ENCODE assay signal across 29 cellular contexts in the genomic region with DNA sequence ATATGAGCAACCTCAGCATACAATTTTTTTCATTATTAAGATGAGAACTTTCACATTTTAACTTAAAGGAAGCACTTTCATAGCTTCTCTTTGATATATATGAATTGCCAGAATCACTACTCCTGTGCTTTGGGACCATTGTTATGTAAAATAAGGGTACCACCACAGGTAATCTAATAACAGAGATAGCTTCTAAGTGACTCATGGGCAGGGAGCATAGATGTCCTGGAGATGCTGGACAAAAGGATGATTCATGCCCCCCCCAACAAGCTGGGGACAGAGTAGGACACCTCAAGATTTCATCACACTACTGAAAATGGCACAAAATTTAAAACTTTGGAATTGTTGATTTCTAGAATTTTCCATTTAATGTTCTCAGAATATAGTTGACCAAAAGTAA.
"Had no signal": no experiment of that assay in that cellular context is flagged by ENCODE, and none has a peak within 500 bp of the region (broad histone marks: within the 10 kb centered on the region; RNA-seq: fewer than 3 reads in every experiment).

No MANE protein-coding gene starts in this region.

- H3K27ac Mint-ChIP-seq: activated CD8-positive, alpha-beta T cell treated with anti-CD3 and anti-CD28 coated beads for 36 hours; activated naive CD4-positive, alpha-beta T cell treated with anti-CD3 and anti-CD28 coated beads for 36 hours; activated naive CD4-positive, alpha-beta T cell treated with anti-CD3 and anti-CD28 coated beads, Interleukin-2, amount 50 U/mL, for 24 hours; activated naive CD8-positive, alpha-beta T cell treated with anti-CD3 and anti-CD28 coated beads for 36 hours; activated naive CD8-positive, alpha-beta T cell treated with anti-CD3 and anti-CD28 coated beads, Interleukin-2, amount 50 U/mL, for 24 hours; activated T-helper 17 cell treated with anti-CD3 and anti-CD28 coated beads, Interleukin-2, amount 50 U/mL, for 72 hours; brain had no signal

- H3K27ac ChIP-seq: adrenal gland, ascending aorta, breast epithelium, cardiac muscle cell, colonic mucosa, epithelial cell of prostate, esophagus squamous epithelium, gastroesophageal sphincter had no signal

- H3K36me3 Mint-ChIP-seq: activated naive CD4-positive, alpha-beta T cell treated with anti-CD3 and anti-CD28 coated beads, Interleukin-2, amount 50 U/mL, for 24 hours; activated naive CD8-positive, alpha-beta T cell treated with anti-CD3 and anti-CD28 coated beads for 36 hours; brain had no signal

- H3K4me1 Mint-ChIP-seq: activated naive CD4-positive, alpha-beta T cell treated with anti-CD3 and anti-CD28 coated beads, Interleukin-2, amount 50 U/mL, for 24 hours; activated naive CD8-positive, alpha-beta T cell treated with anti-CD3 and anti-CD28 coated beads for 36 hours; activated naive CD8-positive, alpha-beta T cell treated with anti-CD3 and anti-CD28 coated beads, Interleukin-2, amount 50 U/mL, for 24 hours; activated T-helper 17 cell treated with anti-CD3 and anti-CD28 coated beads, Interleukin-2, amount 50 U/mL, for 72 hours; brain had no signal

- H3K4me3 Mint-ChIP-seq: activated CD8-positive, alpha-beta T cell treated with anti-CD3 and anti-CD28 coated beads for 36 hours; activated naive CD4-positive, alpha-beta T cell treated with anti-CD3 and anti-CD28 coated beads for 36 hours; activated naive CD4-positive, alpha-beta T cell treated with anti-CD3 and anti-CD28 coated beads, Interleukin-2, amount 50 U/mL, for 24 hours; activated naive CD8-positive, alpha-beta T cell treated with anti-CD3 and anti-CD28 coated beads for 36 hours; activated naive CD8-positive, alpha-beta T cell treated with anti-CD3 and anti-CD28 coated beads, Interleukin-2, amount 50 U/mL, for 24 hours; activated T-cell treated with anti-CD3 and anti-CD28 coated beads, Interleukin-2, amount 50 U/mL, for 4 hours; activated T-helper 17 cell treated with anti-CD3 and anti-CD28 coated beads, Interleukin-2, amount 50 U/mL, for 72 hours; brain had no signal

- H3K27me3 Mint-ChIP-seq: activated CD8-positive, alpha-beta T cell treated with anti-CD3 and anti-CD28 coated beads for 36 hours; activated naive CD4-positive, alpha-beta T cell treated with anti-CD3 and anti-CD28 coated beads, Interleukin-2, amount 50 U/mL, for 24 hours; activated naive CD8-positive, alpha-beta T cell treated with anti-CD3 and anti-CD28 coated beads for 36 hours; activated naive CD8-positive, alpha-beta T cell treated with anti-CD3 and anti-CD28 coated beads, Interleukin-2, amount 50 U/mL, for 24 hours; activated T-helper 17 cell treated with anti-CD3 and anti-CD28 coated beads, Interleukin-2, amount 50 U/mL, for 72 hours; brain had no signal

- H3K27me3 ChIP-seq: adrenal gland, ascending aorta, breast epithelium, cardiac muscle cell, colonic mucosa, esophagus squamous epithelium, gastroesophageal sphincter had no signal

- H3K9me3 ChIP-seq: adrenal gland, ascending aorta, breast epithelium, colonic mucosa, esophagus squamous epithelium, gastroesophageal sphincter had no signal

- H3K4me3 ChIP-seq: adrenal gland, ascending aorta, breast epithelium, cardiac muscle cell, colonic mucosa, esophagus squamous epithelium, gastroesophageal sphincter had no signal

- ATAC-seq: activated CD8-positive, alpha-beta T cell treated with anti-CD3 and anti-CD28 coated beads for 36 hours; activated naive CD8-positive, alpha-beta T cell treated with anti-CD3 and anti-CD28 coated beads, Interleukin-2, amount 50 U/mL, for 24 hours; activated T-cell treated with anti-CD3 and anti-CD28 coated beads, Interleukin-2, amount 50 U/mL, for 4 hours; activated T-helper 17 cell treated with anti-CD3 and anti-CD28 coated beads, Interleukin-2, amount 50 U/mL, for 72 hours; gastroesophageal sphincter had no signal

- H3K36me3 ChIP-seq: adrenal gland, ascending aorta, breast epithelium, cardiac muscle cell, colonic mucosa, esophagus squamous epithelium, gastroesophageal sphincter had no signal

- H3K4me1 ChIP-seq: adrenal gland, ascending aorta, breast epithelium, colonic mucosa, esophagus squamous epithelium, gastroesophageal sphincter had no signal

- DNase-seq: activated CD4-positive, alpha-beta T cell treated with anti-CD3 and anti-CD28 coated beads for 1 hour; activated CD4-positive, alpha-beta T cell treated with anti-CD3 and anti-CD28 coated beads for 48 hours; activated CD4-positive, alpha-beta T cell treated with anti-CD3 and anti-CD28 coated beads, Interleukin-2, amount 50 U/mL, for 1 hour; activated CD4-positive, alpha-beta T cell treated with anti-CD3 and anti-CD28 coated beads, Interleukin-2, amount 50 U/mL, for 48 hours; activated CD8-positive, alpha-beta memory T cell treated with anti-CD3 and anti-CD28 coated beads for 24 hours; activated CD8-positive, alpha-beta T cell treated with anti-CD3 and anti-CD28 coated beads for 36 hours; activated effector memory CD4-positive, alpha-beta T cell treated with Interleukin-2 at 50 U/mL for 16 hours; activated gamma-delta T cell treated with Interleukin-2 at 50 U/mL for 16 hours; activated naive CD4-positive, alpha-beta T cell treated with anti-CD3 and anti-CD28 coated beads for 36 hours; activated naive CD8-positive, alpha-beta T cell treated with anti-CD3 and anti-CD28 coated beads for 36 hours; activated naive CD8-positive, alpha-beta T cell treated with anti-CD3 and anti-CD28 coated beads, Interleukin-2, amount 50 U/mL, for 24 hours; activated T-cell treated with anti-CD3 and anti-CD28 coated beads, Interleukin-2, amount 50 U/mL, for 4 hours; adrenal gland; central memory CD4-positive, alpha-beta T cell; cerebellar nuclear complex; colonic mucosa; effector CD8-positive, alpha-beta T cell; esophagus squamous epithelium; foreskin melanocyte; head of caudate nucleus; T-helper 2 cell had no signal
